ENCODE assay signal across 8 cellular contexts in genomic region chr15:92880796-92881569, GRCh38. TPM values are rescaled to one million over a fixed set of nuclear protein-coding genes. Genes with fewer than 3 reads are reported as not detected.
DNase-seq lines count a peak whose midpoint lies in the region; ATAC-seq lines count a peak whose summit lies in the region.

No MANE protein-coding gene starts in this region.

- H3K27ac Mint-ChIP-seq in activated T-helper 2 cell treated with anti-CD3 and anti-CD28 coated beads, Interferon-gamma antibody, Interleukin-2, Interleukin-4, amounts not matched to agents 10 μg/mL and 5 μg/mL and 100 μg/mL, durations not matched to agents 14 hours and 24 hours and 36 hours = peak overlapping the region; percentile 97

- no peaks in the 10 kb centered on the region for H3K27me3 Mint-ChIP-seq in activated T-helper 2 cell treated with anti-CD3 and anti-CD28 coated beads, Interferon-gamma antibody, Interleukin-2, Interleukin-4, amounts not matched to agents 10 μg/mL and 5 μg/mL and 100 μg/mL, durations not matched to agents 14 hours and 24 hours and 36 hours (ENCODE audit: low read depth)

- H3K4me1 Mint-ChIP-seq in activated T-helper 2 cell treated with anti-CD3 and anti-CD28 coated beads, Interferon-gamma antibody, Interleukin-2, Interleukin-4, amounts not matched to agents 10 μg/mL and 5 μg/mL and 100 μg/mL, durations not matched to agents 14 hours and 24 hours and 36 hours (ENCODE audit: low read depth) = peaks cover 46% of the 10 kb centered on the region

- DNase-seq in NCI-H446 (lab: John Stamatoyannopoulos, UW) = peak; percentile 23 to 25
- no peak for DNase-seq in NCI-H446 treated with DMSO at 0.1 percent for 48 hours (lab: John Stamatoyannopoulos, UW)
- no peak for DNase-seq in activated T-helper 2 cell treated with anti-CD3 and anti-CD28 coated beads, Interferon-gamma antibody, Interleukin-2, Interleukin-4, amounts not matched to agents 10 μg/mL and 5 μg/mL and 100 μg/mL, durations not matched to agents 14 hours and 24 hours and 36 hours (ENCODE audit: low spot score)
- DNase-seq in kidney tubule cell (ENCODE audit: low spot score) = peak; percentile 24
- no peak for DNase-seq in substantia nigra (lab: John Stamatoyannopoulos, UW)

- peaks cover 26% of the 10 kb centered on the region for H3K36me3 Mint-ChIP-seq in activated T-helper 2 cell treated with anti-CD3 and anti-CD28 coated beads, Interferon-gamma antibody, Interleukin-2, Interleukin-4, amounts not matched to agents 10 μg/mL and 5 μg/mL and 100 μg/mL, durations not matched to agents 14 hours and 24 hours and 36 hours (ENCODE audit: low read depth)

- intact Hi-C loops in activated T-helper 2 cell treated with anti-CD3 and anti-CD28 coated beads, Interferon-gamma antibody, Interleukin-2, Interleukin-4, amounts not matched to agents 10 μg/mL and 5 μg/mL and 100 μg/mL, durations not matched to agents 14 hours and 24 hours and 36 hours (cut with micrococcal nuclease) = loop anchor here (2.0 to 5.0 kb wide), 2 partner anchors 36 kb away; no protein-coding TSS in a partner anchor

- H3K27ac ChIP-seq in substantia nigra (ENCODE audit: low read depth, low read length, poor library complexity, severe bottlenecking) = peak overlapping the region; percentile 99

- H3K9me3 Mint-ChIP-seq in activated T-helper 2 cell treated with anti-CD3 and anti-CD28 coated beads, Interferon-gamma antibody, Interleukin-2, Interleukin-4, amounts not matched to agents 10 μg/mL and 5 μg/mL and 100 μg/mL, durations not matched to agents 14 hours and 24 hours and 36 hours = no peaks in the 10 kb centered on the region

- H3K4me3 Mint-ChIP-seq in activated T-helper 2 cell treated with anti-CD3 and anti-CD28 coated beads, Interferon-gamma antibody, Interleukin-2, Interleukin-4, amounts not matched to agents 10 μg/mL and 5 μg/mL and 100 μg/mL, durations not matched to agents 14 hours and 24 hours and 36 hours (ENCODE audit: low read depth) = peak overlapping the region; percentile 87

- ATAC-seq in HG03457 (IDR thresholded peaks at IDR 0.05; ENCODE audit: unreplicated experiment) (no peak), HG02798 (IDR thresholded peaks at IDR 0.05; ENCODE audit: poor library complexity, unreplicated experiment) (no peak), GM19463 (IDR thresholded peaks at IDR 0.05; ENCODE audit: unreplicated experiment) (no peak)

RNA-seq across cellular contexts. Expression of gene CHD2, which starts 19.1 kb away (rescaled TPM):
- 105 and 111 TPM in 2 replicates for total RNA-seq in activated T-helper 2 cell treated with anti-CD3 and anti-CD28 coated beads, Interferon-gamma antibody, Interleukin-2, Interleukin-4, amounts not matched to agents 10 μg/mL and 5 μg/mL and 100 μg/mL, durations not matched to agents 14 hours and 24 hours and 36 hours

Comparison
In these comparisons a context has a peak if more than half of its experiments do, and no peak if none do; other contexts are left out.
1. DNase-seq: peak in NCI-H446 (2 of 2) and kidney tubule cell (single experiment); none in NCI-H446 treated with DMSO at 0.1 percent for 48 hours (single experiment), activated T-helper 2 cell treated with anti-CD3 and anti-CD28 coated beads, Interferon-gamma antibody, Interleukin-2, Interleukin-4, amounts not matched to agents 10 μg/mL and 5 μg/mL and 100 μg/mL, durations not matched to agents 14 hours and 24 hours and 36 hours (single experiment) and substantia nigra (0 of 49).